Comparison of ENCODE assay signal across 8 cellular contexts in genomic region chr4:73257242-73257994, GRCh38. TPM values are rescaled to one million over a fixed set of nuclear protein-coding genes. Genes with fewer than 3 reads are reported as not detected.
A peak's percentile ranks its signal among the peaks of the same experiment; 100 is the strongest.
DNase-seq lines count a peak whose midpoint lies in the region; ATAC-seq and TF ChIP-seq lines count a peak whose summit lies in the region.

No MANE protein-coding gene starts in this region.

- peak; percentile 86 to 94 for TF ChIP-seq RAD21 in liver (IDR thresholded peaks at IDR 0.05)

- peak; percentile 27 for ATAC-seq in HG03354 (IDR thresholded peaks at IDR 0.05; ENCODE audit: poor library complexity, severe bottlenecking, unreplicated experiment)

- H3K27me3 ChIP-seq in liver (ENCODE audit: control insufficient read depth in 4 of 4, insufficient read depth in 4 of 4, low read length in 3 of 4), result no peaks in the 10 kb centered on the region

- H3K9me3 ChIP-seq in liver (ENCODE audit: control insufficient read depth in 4 of 4, low read length in 3 of 4), result no peaks in the 10 kb centered on the region

- peak; percentile 89 for DNase-seq in NCI-H510A treated with DMSO at 0.1 percent for 48 hours (lab: John Stamatoyannopoulos, UW)
- peak; percentile 71 for DNase-seq in activated CD4-positive, alpha-beta T cell treated with anti-CD3 and anti-CD28 coated beads for 48 hours
- DNase-seq in dermis blood vessel endothelial cell, result peak; percentile 88
- peak; percentile 53 to 59 for DNase-seq in stimulated activated CD4-positive, alpha-beta T cell treated with anti-CD3 and anti-CD28 coated beads, Interleukin-2, amount 100 ng/mL, for 48 hours
- no peak for DNase-seq in mesenteric fat pad (ENCODE audit: low spot score)

- H3K4me1 ChIP-seq in liver (ENCODE audit: control insufficient read depth in 4 of 4, insufficient read depth in 4 of 4, low read length in 3 of 4), result peaks cover 6 to 52% (median 34%) of the 10 kb centered on the region in 4 donors

- peak; percentile 74 for TF ChIP-seq CTCF in GM12873 (IDR thresholded peaks at IDR 0.05; ENCODE audit: insufficient read depth, low read depth, low read length, missing control alignments)
- TF ChIP-seq CTCF in liver (IDR thresholded peaks at IDR 0.05; ENCODE audit: low read depth, low read length, missing input control), result peak; percentile 71

- H3K27ac ChIP-seq in liver (ENCODE audit: low read depth in 1 of 2, low read length in 2 of 2), result peak overlapping the region; percentile 88

- WGBS in liver, result under 1% methylated on average over 16 of the region's 16 CpGs

- peak overlapping the region; percentile 83 to 94 for H3K9ac ChIP-seq in liver (ENCODE audit: low read depth in 1 of 2, low read length in 2 of 2)

- H3K4me3 ChIP-seq in liver (ENCODE audit: low read depth in 1 of 3, low read length in 3 of 3), result peak overlapping the region; percentile 64 to 93 (median 74)

- H3K36me3 ChIP-seq in liver (ENCODE audit: control insufficient read depth in 4 of 4, insufficient read depth in 3 of 4, low read depth in 1 of 4, low read length in 3 of 4), result peaks cover 0 to 3% (median 0%) of the 10 kb centered on the region in 4 donors

TF ChIP-seq in liver, 16 proteins besides CTCF, POLR2A, EP300 and RAD21:
- TF ChIP-seq REST (IDR thresholded peaks at IDR 0.05) (no peak), ZBTB33 (IDR thresholded peaks at IDR 0.05) (peak; percentile 54), JUND (IDR thresholded peaks at IDR 0.05) (no peak), NR2F2 (IDR thresholded peaks at IDR 0.05) (no peak), MAX (IDR thresholded peaks at IDR 0.05) (no peak), GABPA (IDR thresholded peaks at IDR 0.05 in 1 of 2, conservative IDR thresholded peaks at IDR 0.05 in 1 of 2) (no peak), RXRA (IDR thresholded peaks at IDR 0.05) (peak in 1 of 2 donors; percentile 13), HNF4G (IDR thresholded peaks at IDR 0.05) (no peak), ATF3 (IDR thresholded peaks at IDR 0.05) (no peak), EGR1 (IDR thresholded peaks at IDR 0.05; ENCODE audit: low read depth in 2 of 2) (no peak), TAF1 (conservative IDR thresholded peaks at IDR 0.05) (peak; percentile 18), SP1 (IDR thresholded peaks at IDR 0.05) (no peak), YY1 (IDR thresholded peaks at IDR 0.05) (peak; percentile 50), FOXA1 (IDR thresholded peaks at IDR 0.05) (no peak), HNF4A (conservative IDR thresholded peaks at IDR 0.05) (peak; percentile 36 to 38), FOXA2 (IDR thresholded peaks at IDR 0.05) (no peak)

RNA-seq across cellular contexts. Expression of gene ANKRD17, which starts 1.2 kb away (rescaled TPM):
- 56.0 and 90.3 TPM in 2 replicates for total RNA-seq in dermis blood vessel endothelial cell
- 10 to 100 TPM; 25.5 to 38.5 TPM for total RNA-seq in liver
- 10 to 100 TPM; 11.6 to 13.8 TPM for polyA plus RNA-seq in liver
- total RNA-seq in mesenteric fat pad, result 65.8 TPM
